1 cellular context compared by ENCODE assay signal in genomic region chr2:223315813-223316212, GRCh38.
TF ChIP-seq lines count a peak whose summit lies in the region.

No MANE protein-coding gene starts in this region.

TF ChIP-seq in IMR-90, 13 proteins besides CTCF, POLR2A, EP300 and RAD21 (continued from another document):
- TF ChIP-seq ELK1 (IDR thresholded peaks at IDR 0.05; ENCODE audit: borderline replicate concordance, low read depth, low read length) (no peak), BHLHE40 (IDR thresholded peaks at IDR 0.05; ENCODE audit: low read depth, low read length) (no peak), CEBPB (IDR thresholded peaks at IDR 0.05; ENCODE audit: low read depth, low read length) (no peak), MAZ (IDR thresholded peaks at IDR 0.05; ENCODE audit: borderline replicate concordance, low read depth, low read length) (no peak), SMC3 (IDR thresholded peaks at IDR 0.05; ENCODE audit: low read depth, low read length) (no peak), MAFK (IDR thresholded peaks at IDR 0.05; ENCODE audit: low read depth, low read length) (no peak), NFE2L2 (IDR thresholded peaks at IDR 0.05; ENCODE audit: low read depth, low read length) (no peak), CHD1 (IDR thresholded peaks at IDR 0.05; ENCODE audit: low read depth, low read length) (no peak), RFX5 (IDR thresholded peaks at IDR 0.05; ENCODE audit: low read depth, low read length) (no peak)
- TF ChIP-seq, protein P1, sequence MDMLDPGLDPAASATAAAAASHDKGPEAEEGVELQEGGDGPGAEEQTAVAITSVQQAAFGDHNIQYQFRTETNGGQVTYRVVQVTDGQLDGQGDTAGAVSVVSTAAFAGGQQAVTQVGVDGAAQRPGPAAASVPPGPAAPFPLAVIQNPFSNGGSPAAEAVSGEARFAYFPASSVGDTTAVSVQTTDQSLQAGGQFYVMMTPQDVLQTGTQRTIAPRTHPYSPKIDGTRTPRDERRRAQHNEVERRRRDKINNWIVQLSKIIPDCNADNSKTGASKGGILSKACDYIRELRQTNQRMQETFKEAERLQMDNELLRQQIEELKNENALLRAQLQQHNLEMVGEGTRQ (IDR thresholded peaks at IDR 0.05; ENCODE audit: low read depth, low read length) = no peak
